9 cellular contexts compared by ENCODE assay signal in the genomic region with DNA sequence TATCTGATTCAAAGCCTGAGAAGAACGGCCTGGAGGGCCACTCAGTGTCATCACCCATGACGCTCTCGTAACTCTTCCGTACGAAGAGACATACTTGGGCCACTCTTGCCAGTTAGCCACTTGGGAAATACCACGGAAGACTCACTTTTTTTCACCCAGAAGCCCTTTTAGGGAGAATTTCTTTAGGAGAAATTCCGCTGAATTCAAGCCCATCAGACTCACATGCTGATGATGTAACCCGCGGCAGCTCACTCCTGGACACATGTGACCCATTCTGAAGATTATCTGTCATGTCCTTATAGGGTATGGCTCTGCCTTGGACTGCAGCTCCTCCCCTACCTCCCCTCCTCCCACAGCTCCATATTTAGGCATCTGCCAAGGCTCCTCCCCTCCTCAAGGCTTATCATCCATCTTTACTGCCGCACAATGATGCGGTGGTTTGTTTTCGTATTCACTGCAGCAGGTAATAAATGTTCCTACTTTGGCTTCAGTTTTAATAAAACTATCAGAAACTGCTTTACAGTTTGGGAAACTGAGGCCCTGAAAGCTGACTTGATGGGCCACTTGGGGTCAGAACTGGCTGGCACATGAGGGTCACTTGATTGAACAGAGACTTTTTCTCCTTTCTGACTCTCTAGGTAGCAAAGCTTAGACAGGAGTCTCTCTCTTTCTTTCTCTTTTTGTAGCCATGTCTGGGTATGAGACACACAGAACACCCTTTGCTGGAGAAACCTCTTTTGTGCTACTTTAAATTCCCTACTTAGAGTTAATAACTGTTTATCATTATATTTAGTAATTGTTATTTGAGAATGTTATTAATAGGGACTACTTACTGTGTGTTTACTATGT. TPM values are rescaled to one million over a fixed set of nuclear protein-coding genes. Genes with fewer than 3 reads are reported as not detected.
DNase-seq lines count a peak whose midpoint lies in the region; ATAC-seq, FAIRE-seq and TF ChIP-seq lines count a peak whose summit lies in the region.
"Had no signal": no experiment of that assay in that cellular context is flagged by ENCODE, and none has a peak within 500 bp of the region (broad histone marks: within the 10 kb centered on the region; RNA-seq: fewer than 3 reads in every experiment).

No MANE protein-coding gene starts in this region.

- peak overlapping the region; percentile 73 to 87 (median 80) for H3K4me3 Mint-ChIP-seq in CD4-positive, alpha-beta memory T cell

- peaks cover 38 to 76% of the 10 kb centered on the region in 2 donors for H3K36me3 Mint-ChIP-seq in CD4-positive, alpha-beta memory T cell

- no peaks in the 10 kb centered on the region for H3K9me2 ChIP-seq in SK-N-SH

- peak overlapping the region; percentile 95 to 100 (median 97) for H3K27ac Mint-ChIP-seq in CD4-positive, alpha-beta memory T cell

- H3K27ac ChIP-seq in CD4-positive, alpha-beta memory T cell (ENCODE audit: low read depth, low read length), result peak overlapping the region; percentile 89
- H3K27ac ChIP-seq in small intestine (ENCODE audit: low read depth in 1 of 2, low read length in 1 of 2) (peak overlapping the region; percentile 47 to 63), SK-N-SH (ENCODE audit: low read depth in 2 of 2, low read length in 1 of 2) (no peak overlapping the region), tibial artery (no peak overlapping the region)

- ATAC-seq in HG03469 (IDR thresholded peaks at IDR 0.05; ENCODE audit: unreplicated experiment), result no peak

- TF ChIP-seq EP300 in SK-N-SH (IDR thresholded peaks at IDR 0.05; ENCODE audit: borderline replicate concordance in 1 of 2, low read depth in 1 of 2, low read length in 1 of 2), result no peak

- H3K27me3 Mint-ChIP-seq in CD4-positive, alpha-beta memory T cell, result no peaks in the 10 kb centered on the region

- TF ChIP-seq RAD21 in SK-N-SH (IDR thresholded peaks at IDR 0.05; ENCODE audit: low read length), result no peak

- peaks cover 3% of the 10 kb centered on the region for H3F3A ChIP-seq in SK-N-SH (replicated peaks; ENCODE audit: insufficient read depth)

- CTCF ChIA-PET in CD4-positive, alpha-beta memory T cell (lab: Charles Lee; ENCODE audit: partially characterized antibody), result interaction anchor here (0.7 to 15.0 kb wide), 13 partner anchors 8 to 181 kb away, joined by 3 to 200 read pairs (median 4); no protein-coding TSS in a partner anchor
- CTCF ChIA-PET in SK-N-SH (lab: Yijun Ruan, JAX), result interaction anchor here (1.2 kb wide), 1 partner anchor 78 kb away, joined by 3 read pairs; no protein-coding TSS in a partner anchor

- no peaks in the 10 kb centered on the region for H3K9me3 ChIP-seq in CD4-positive, alpha-beta memory T cell (ENCODE audit: control insufficient read depth in 1 of 2, low read length in 2 of 2)
- no peaks in the 10 kb centered on the region for H3K9me3 ChIP-seq in small intestine (ENCODE audit: control insufficient read depth, low read depth)
- H3K9me3 ChIP-seq in SK-N-SH, result no peaks in the 10 kb centered on the region
- no peaks in the 10 kb centered on the region for H3K9me3 ChIP-seq in tibial artery

- intact Hi-C loops in CD4-positive, alpha-beta memory T cell (cut with micrococcal nuclease), result loop anchor here (1.0 to 2.0 kb wide), 4 partner anchors 9 to 70 kb away; no protein-coding TSS in a partner anchor
- intact Hi-C loops in tibial artery (cut with DNase I; ENCODE audit: low total_unique reads), result no loop called here

- H3K27me3 ChIP-seq in CD4-positive, alpha-beta memory T cell (ENCODE audit: insufficient read depth, low read length), result no peaks in the 10 kb centered on the region
- H3K27me3 ChIP-seq in small intestine (ENCODE audit: control insufficient read depth in 2 of 2, insufficient read depth in 2 of 2, low read length in 2 of 2), result no peaks in the 10 kb centered on the region
- no peaks in the 10 kb centered on the region for H3K27me3 ChIP-seq in SK-N-SH (ENCODE audit: insufficient read depth)
- H3K27me3 ChIP-seq in tibial artery, result no peaks in the 10 kb centered on the region

- H4K20me1 ChIP-seq in SK-N-SH (ENCODE audit: insufficient read depth), result no peaks in the 10 kb centered on the region

- H3K4me3 ChIP-seq in CD4-positive, alpha-beta memory T cell (ENCODE audit: low read length in 2 of 2), result peak overlapping the region; percentile 48 to 53
- H3K4me3 ChIP-seq in small intestine (ENCODE audit: low read depth in 1 of 2, low read length in 2 of 2), result no peak overlapping the region
- no peak overlapping the region for H3K4me3 ChIP-seq in SK-N-SH (ENCODE audit: low read depth in 2 of 2, low read length in 1 of 2)
- no peak overlapping the region for H3K4me3 ChIP-seq in tibial artery

- peaks cover 73 to 96% (median 86%) of the 10 kb centered on the region in 4 donors for H3K4me1 Mint-ChIP-seq in CD4-positive, alpha-beta memory T cell

- TF ChIP-seq CTCF in SK-N-SH (IDR thresholded peaks at IDR 0.05) (no peak), tibial artery (IDR thresholded peaks at IDR 0.05) (no peak)

- no peak overlapping the region for H3K9ac ChIP-seq in SK-N-SH

- POLR2A ChIA-PET in CD4-positive, alpha-beta memory T cell (lab: Charles Lee; ENCODE audit: partially characterized antibody), result interaction anchor here (0.8 to 41.1 kb wide), 11 partner anchors 8 to 181 kb away, joined by 3 to 1182 read pairs (median 8); a partner anchor contains a TSS
- POLR2A ChIA-PET in SK-N-SH (lab: Yijun Ruan, JAX), result no interaction called here

- 63 to 79% (median 65%) methylated on average over 12 of the region's 12 CpGs for WGBS in small intestine, 3 donors
- 97% methylated on average over 12 of the region's 12 CpGs for WGBS in SK-N-SH (ENCODE audit: low lambda C conversion rate)

- peaks cover 0 to 1% (median 0%) of the 10 kb centered on the region in 8 donors for H3K9me3 Mint-ChIP-seq in CD4-positive, alpha-beta memory T cell

- no peak overlapping the region for H2AFZ ChIP-seq in SK-N-SH (ENCODE audit: low read depth)

- H3K36me3 ChIP-seq in CD4-positive, alpha-beta memory T cell (ENCODE audit: insufficient read depth, low read length), result peaks cover 29% of the 10 kb centered on the region
- no peaks in the 10 kb centered on the region for H3K36me3 ChIP-seq in small intestine (ENCODE audit: control insufficient read depth in 2 of 2, insufficient read depth in 2 of 2, low read length in 2 of 2)
- no peaks in the 10 kb centered on the region for H3K36me3 ChIP-seq in SK-N-SH (replicated peaks in 1 of 2; ENCODE audit: control insufficient read depth in 1 of 2, insufficient read depth in 2 of 2, low read length in 1 of 2)
- H3K36me3 ChIP-seq in tibial artery, result no peaks in the 10 kb centered on the region

- no peaks in the 10 kb centered on the region for H3K79me2 ChIP-seq in SK-N-SH (ENCODE audit: insufficient read depth)

- peak; percentile 85 to 97 (median 87) for DNase-seq in CD4-positive, alpha-beta memory T cell
- DNase-seq in T follicular helper cell (ENCODE audit: low read depth) (peak; percentile 79), small intestine (peak; percentile 52), SK-N-SH (no peak), retina (no peak), tibial artery (no peak)
- peak; percentile 92 for DNase-seq in activated effector memory CD4-positive, alpha-beta T cell treated with anti-CD3 and anti-CD28 coated beads, Interleukin-2, amount 50 U/mL, for 16 hours

- H3K4me1 ChIP-seq in CD4-positive, alpha-beta memory T cell (ENCODE audit: insufficient read depth, low read length), result peaks cover 98% of the 10 kb centered on the region
- H3K4me1 ChIP-seq in small intestine (ENCODE audit: control insufficient read depth in 2 of 2, insufficient read depth in 1 of 2, low read depth in 1 of 2, low read length in 1 of 2) (no peaks in the 10 kb centered on the region), SK-N-SH (ENCODE audit: control insufficient read depth in 1 of 2, insufficient read depth in 2 of 2, low read depth in 1 of 2, low read length in 1 of 2) (no peaks in the 10 kb centered on the region; a peak in 1 of 4 replicates), tibial artery (no peaks in the 10 kb centered on the region)

- no peak for FAIRE-seq in small intestine (lab: Jason Lieb, UNC)

- H3K4me2 ChIP-seq in SK-N-SH, result no peak overlapping the region

TF ChIP-seq in SK-N-SH, 30 proteins besides CTCF, POLR2A, EP300 and RAD21:
- no peak for TF ChIP-seq MEF2A (IDR thresholded peaks at IDR 0.05; ENCODE audit: borderline replicate concordance, low read depth)
- TF ChIP-seq, protein P1, sequence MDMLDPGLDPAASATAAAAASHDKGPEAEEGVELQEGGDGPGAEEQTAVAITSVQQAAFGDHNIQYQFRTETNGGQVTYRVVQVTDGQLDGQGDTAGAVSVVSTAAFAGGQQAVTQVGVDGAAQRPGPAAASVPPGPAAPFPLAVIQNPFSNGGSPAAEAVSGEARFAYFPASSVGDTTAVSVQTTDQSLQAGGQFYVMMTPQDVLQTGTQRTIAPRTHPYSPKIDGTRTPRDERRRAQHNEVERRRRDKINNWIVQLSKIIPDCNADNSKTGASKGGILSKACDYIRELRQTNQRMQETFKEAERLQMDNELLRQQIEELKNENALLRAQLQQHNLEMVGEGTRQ (IDR thresholded peaks at IDR 0.05; ENCODE audit: borderline replicate concordance, low read depth, low read length), result no peak
- TF ChIP-seq RXRA (IDR thresholded peaks at IDR 0.05; ENCODE audit: borderline replicate concordance, low read depth), result no peak
- no peak for TF ChIP-seq TAF1 (IDR thresholded peaks at IDR 0.05; ENCODE audit: borderline replicate concordance, low read depth, low read length)
- no peak for TF ChIP-seq GATA2 (CRISPR knock-in tag; IDR thresholded peaks at IDR 0.05)

RNA-seq across cellular contexts. Expression of a gene that starts 42.1 kb away (rescaled TPM):
- total RNA-seq in CD4-positive, alpha-beta memory T cell, result 100 to 1,000 TPM; 198 to 200 TPM
- polyA plus RNA-seq in CD4-positive, alpha-beta memory T cell, result 100 to 1,000 TPM; 266 to 486 TPM
- polyA plus RNA-seq in small intestine (10 to 100 TPM in 1 of 3 donors, 1 to 10 TPM in 2; 3.6 to 11.6 (median 3.8) TPM), SK-N-SH (2012; rRNA removed) (not detected in 2 replicates)
- not detected in 2 replicates for polyA plus RNA-seq in SK-N-SH (2012; cell fraction: cytosol; rRNA removed)
- not detected in 2 replicates for polyA plus RNA-seq in SK-N-SH (2012; cell fraction: nucleus; rRNA removed)
- total RNA-seq: HT1080 had no signal

Comparison
In these comparisons a context has a peak if more than half of its experiments do, and no peak if none do; other contexts are left out.
1. DNase-seq: peak in CD4-positive, alpha-beta memory T cell (5 of 5), T follicular helper cell (single experiment), activated effector memory CD4-positive, alpha-beta T cell treated with anti-CD3 and anti-CD28 coated beads, Interleukin-2, amount 50 U/mL, for 16 hours (single experiment) and small intestine (single experiment); none in SK-N-SH (single experiment), retina (single experiment) and tibial artery (0 of 2).
2. H3K27ac ChIP-seq: peak in CD4-positive, alpha-beta memory T cell (single experiment) and small intestine (2 of 2); none in SK-N-SH (0 of 2) and tibial artery (0 of 2).
3. H3K4me3 ChIP-seq: peak in CD4-positive, alpha-beta memory T cell (2 of 2); none in small intestine (0 of 2), SK-N-SH (0 of 2) and tibial artery (0 of 2).
4. RNA of a gene that starts 42.1 kb away (polyA plus RNA-seq): 266 to 486 TPM in CD4-positive, alpha-beta memory T cell; 3.6 to 11.6 TPM in small intestine and not detected in SK-N-SH; every median in the first group is over 10 times any median in the second.